Comparison of ENCODE assay signal across 18 cellular contexts in the genomic region with DNA sequence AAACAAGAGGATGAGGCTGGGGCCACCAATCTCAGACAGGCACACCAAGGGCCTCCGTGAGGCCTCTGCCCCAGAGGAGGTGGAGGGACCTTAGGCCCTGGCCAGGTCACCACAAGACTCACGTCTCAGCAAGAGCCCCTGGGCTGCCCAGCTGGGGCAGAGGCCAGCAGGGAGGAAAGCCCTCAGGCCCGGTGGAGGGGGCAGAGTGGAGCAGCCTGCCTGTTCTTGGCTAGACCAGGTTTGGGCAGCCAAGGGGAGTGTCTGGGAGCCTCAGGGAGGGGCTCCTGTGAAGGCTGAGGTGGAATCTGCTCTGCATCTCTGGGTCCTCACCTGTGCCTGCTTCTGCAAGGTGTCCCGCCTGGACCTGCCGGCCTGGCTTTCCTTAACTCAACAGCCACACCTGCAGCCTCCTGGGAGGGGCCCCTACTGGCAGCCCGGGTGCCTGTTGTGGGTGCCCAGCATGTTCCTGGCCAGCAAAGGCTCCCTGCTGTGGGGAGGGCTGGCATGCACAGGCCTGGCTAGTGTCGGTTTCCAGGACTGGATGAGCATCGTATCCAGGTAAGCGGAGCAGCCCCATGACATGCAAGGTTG.
"Had no signal": no experiment of that assay in that cellular context is flagged by ENCODE, and none has a peak within 500 bp of the region (broad histone marks: within the 10 kb centered on the region; RNA-seq: fewer than 3 reads in every experiment).

No MANE protein-coding gene starts in this region.

- H3K27me3 ChIP-seq: cardiac muscle cell, colonic mucosa, sigmoid colon, testis had no signal

- H3K9me3 ChIP-seq: colonic mucosa, sigmoid colon, testis had no signal

- DNase-seq: activated CD4-positive, alpha-beta T cell treated with anti-CD3 and anti-CD28 coated beads, Interleukin-2, amount 50 U/mL, for 4 hours; activated CD4-positive, CD25-positive, alpha-beta regulatory T cell treated with anti-CD3 and anti-CD28 coated beads, Interleukin-2, amount 50 U/mL, for 72 hours; activated gamma-delta T cell treated with Interleukin-2 at 50 U/mL for 16 hours; activated naive CD8-positive, alpha-beta T cell treated with anti-CD3 and anti-CD28 coated beads for 36 hours; activated T-cell treated with anti-CD3 and anti-CD28 coated beads, Interleukin-2, amount 50 U/mL, for 48 hours; colonic mucosa; effector CD4-positive, alpha-beta T cell; left colon; sigmoid colon; stimulated activated CD4-positive, alpha-beta T cell treated with anti-CD3 and anti-CD28 coated beads, Interleukin-12 subunit alpha, Interleukin-12 subunit beta, amount 100 ng/mL, for 4 hours; stimulated activated CD4-positive, alpha-beta T cell treated with anti-CD3 and anti-CD28 coated beads, Interleukin-4, amount 100 ng/mL, for 1 hour; stimulated activated CD8-positive, alpha-beta memory T cell treated with anti-CD3 and anti-CD28 coated beads, Interleukin-4, amount 100 ng/mL, for 48 hours; stimulated activated naive CD8-positive, alpha-beta T cell treated with anti-CD3 and anti-CD28 coated beads, Interleukin-15, Interleukin-2, amounts not matched to agents 100 U/mL and 50 U/mL, for 24 hours; SW 1271; testis had no signal

- H3K9me3 Mint-ChIP-seq: activated naive CD8-positive, alpha-beta T cell treated with anti-CD3 and anti-CD28 coated beads for 36 hours; naive thymus-derived CD8-positive, alpha-beta T cell; T-helper 2 cell treated with Interferon-gamma antibody and Interleukin-4, amounts not matched to agents 5 μg/mL and 100 μg/mL, for 36 hours had no signal

- H3K36me3 ChIP-seq: colonic mucosa had no signal

- H3K4me3 Mint-ChIP-seq: activated naive CD8-positive, alpha-beta T cell treated with anti-CD3 and anti-CD28 coated beads for 36 hours; naive thymus-derived CD8-positive, alpha-beta T cell; T-helper 2 cell treated with Interferon-gamma antibody and Interleukin-4, amounts not matched to agents 5 μg/mL and 100 μg/mL, for 36 hours had no signal

- H3K4me3 ChIP-seq: cardiac muscle cell, colonic mucosa, sigmoid colon, testis had no signal

- H3K4me1 ChIP-seq: colonic mucosa, sigmoid colon, testis had no signal

- H3K27me3 Mint-ChIP-seq: activated naive CD8-positive, alpha-beta T cell treated with anti-CD3 and anti-CD28 coated beads for 36 hours; naive thymus-derived CD8-positive, alpha-beta T cell had no signal

- H3K27ac Mint-ChIP-seq: activated naive CD8-positive, alpha-beta T cell treated with anti-CD3 and anti-CD28 coated beads for 36 hours; naive thymus-derived CD8-positive, alpha-beta T cell; T-helper 2 cell treated with Interferon-gamma antibody and Interleukin-4, amounts not matched to agents 5 μg/mL and 100 μg/mL, for 36 hours had no signal

- H3K27ac ChIP-seq: cardiac muscle cell, colonic mucosa, sigmoid colon, testis had no signal

- H3K4me1 Mint-ChIP-seq: activated naive CD8-positive, alpha-beta T cell treated with anti-CD3 and anti-CD28 coated beads for 36 hours had no signal
